Comparison of ENCODE assay signal across 1 cellular context in genomic region chr9:124696101-124696500, GRCh38.
TF ChIP-seq lines count a peak whose summit lies in the region.

No MANE protein-coding gene starts in this region.

TF ChIP-seq in SK-N-SH treated with all-trans-retinoic acid at 6 μM for 48 hours, 23 proteins besides CTCF, POLR2A, EP300 and RAD21 (continued from another document):
- TF ChIP-seq, protein P1, sequence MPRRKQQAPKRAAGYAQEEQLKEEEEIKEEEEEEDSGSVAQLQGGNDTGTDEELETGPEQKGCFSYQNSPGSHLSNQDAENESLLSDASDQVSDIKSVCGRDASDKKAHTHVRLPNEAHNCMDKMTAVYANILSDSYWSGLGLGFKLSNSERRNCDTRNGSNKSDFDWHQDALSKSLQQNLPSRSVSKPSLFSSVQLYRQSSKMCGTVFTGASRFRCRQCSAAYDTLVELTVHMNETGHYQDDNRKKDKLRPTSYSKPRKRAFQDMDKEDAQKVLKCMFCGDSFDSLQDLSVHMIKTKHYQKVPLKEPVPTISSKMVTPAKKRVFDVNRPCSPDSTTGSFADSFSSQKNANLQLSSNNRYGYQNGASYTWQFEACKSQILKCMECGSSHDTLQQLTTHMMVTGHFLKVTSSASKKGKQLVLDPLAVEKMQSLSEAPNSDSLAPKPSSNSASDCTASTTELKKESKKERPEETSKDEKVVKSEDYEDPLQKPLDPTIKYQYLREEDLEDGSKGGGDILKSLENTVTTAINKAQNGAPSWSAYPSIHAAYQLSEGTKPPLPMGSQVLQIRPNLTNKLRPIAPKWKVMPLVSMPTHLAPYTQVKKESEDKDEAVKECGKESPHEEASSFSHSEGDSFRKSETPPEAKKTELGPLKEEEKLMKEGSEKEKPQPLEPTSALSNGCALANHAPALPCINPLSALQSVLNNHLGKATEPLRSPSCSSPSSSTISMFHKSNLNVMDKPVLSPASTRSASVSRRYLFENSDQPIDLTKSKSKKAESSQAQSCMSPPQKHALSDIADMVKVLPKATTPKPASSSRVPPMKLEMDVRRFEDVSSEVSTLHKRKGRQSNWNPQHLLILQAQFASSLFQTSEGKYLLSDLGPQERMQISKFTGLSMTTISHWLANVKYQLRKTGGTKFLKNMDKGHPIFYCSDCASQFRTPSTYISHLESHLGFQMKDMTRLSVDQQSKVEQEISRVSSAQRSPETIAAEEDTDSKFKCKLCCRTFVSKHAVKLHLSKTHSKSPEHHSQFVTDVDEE (CRISPR knock-in tag; IDR thresholded peaks at IDR 0.05): no peak
- TF ChIP-seq CSRNP3 (CRISPR knock-in tag; IDR thresholded peaks at IDR 0.05) (no peak), CSDC2 (CRISPR knock-in tag; IDR thresholded peaks at IDR 0.05) (no peak), TCF4 (CRISPR knock-in tag; IDR thresholded peaks at IDR 0.05; ENCODE audit: borderline replicate concordance) (no peak), ZFP3 (CRISPR knock-in tag; IDR thresholded peaks at IDR 0.05) (no peak)
